In genomic region chr19:17219286-17219685, GRCh38 we compare ENCODE assay signal across 3 cellular contexts.
TF ChIP-seq lines count a peak whose summit lies in the region.

No MANE protein-coding gene starts in this region.

TF ChIP-seq in SK-N-SH treated with all-trans-retinoic acid at 6 μM for 48 hours, 23 proteins besides CTCF, POLR2A, EP300 and RAD21:
- TF ChIP-seq TOX (CRISPR knock-in tag; IDR thresholded peaks at IDR 0.05; ENCODE audit: borderline replicate concordance) (no peak), PATZ1 (CRISPR knock-in tag; IDR thresholded peaks at IDR 0.05; ENCODE audit: borderline replicate concordance) (no peak), ZFP3 (CRISPR knock-in tag; IDR thresholded peaks at IDR 0.05) (peak; percentile 99), ARNTL (CRISPR knock-in tag; IDR thresholded peaks at IDR 0.05; ENCODE audit: borderline replicate concordance, low read depth) (no peak), POU6F1 (CRISPR knock-in tag; IDR thresholded peaks at IDR 0.05; ENCODE audit: borderline replicate concordance, low read depth) (no peak), ZFP30 (CRISPR knock-in tag; IDR thresholded peaks at IDR 0.05) (no peak), CSDC2 (CRISPR knock-in tag; IDR thresholded peaks at IDR 0.05) (no peak)

TF ChIP-seq in SK-N-SH, 30 proteins besides CTCF, POLR2A, EP300 and RAD21:
- TF ChIP-seq JUND (IDR thresholded peaks at IDR 0.05) (no peak), SIN3A (IDR thresholded peaks at IDR 0.05; ENCODE audit: borderline replicate concordance, low read depth, low read length) (no peak), FOSL2 (IDR thresholded peaks at IDR 0.05; ENCODE audit: borderline replicate concordance, low read depth) (no peak), YY1 (IDR thresholded peaks at IDR 0.05; ENCODE audit: low read depth) (no peak), RCOR1 (IDR thresholded peaks at IDR 0.05; ENCODE audit: low read length) (no peak), USF2 (IDR thresholded peaks at IDR 0.05; ENCODE audit: borderline replicate concordance, low read depth, low read length) (no peak), TCF12 (IDR thresholded peaks at IDR 0.05) (no peak), SMC3 (IDR thresholded peaks at IDR 0.05; ENCODE audit: low read depth, low read length) (no peak)
TF ChIP-seq in SK-N-SH: peak in this region for 0.

TF ChIP-seq in K562, 482 proteins besides CTCF, POLR2A, EP300 and RAD21:
- TF ChIP-seq YY1 (IDR thresholded peaks at IDR 0.05; ENCODE audit: borderline replicate concordance in 1 of 3, control insufficient read depth in 1 of 3, extremely low read depth in 1 of 3, insufficient read depth in 3 of 3, insufficient read length in 1 of 3, insufficient replicate concordance in 2 of 3, low read depth in 1 of 3, low read length in 2 of 3) = peak in 1 of 3 experiments; percentile 13
- TF ChIP-seq RFX1 (IDR thresholded peaks at IDR 0.05) = no peak
TF ChIP-seq in K562: peak in this region for 1.
